In the genomic region with DNA sequence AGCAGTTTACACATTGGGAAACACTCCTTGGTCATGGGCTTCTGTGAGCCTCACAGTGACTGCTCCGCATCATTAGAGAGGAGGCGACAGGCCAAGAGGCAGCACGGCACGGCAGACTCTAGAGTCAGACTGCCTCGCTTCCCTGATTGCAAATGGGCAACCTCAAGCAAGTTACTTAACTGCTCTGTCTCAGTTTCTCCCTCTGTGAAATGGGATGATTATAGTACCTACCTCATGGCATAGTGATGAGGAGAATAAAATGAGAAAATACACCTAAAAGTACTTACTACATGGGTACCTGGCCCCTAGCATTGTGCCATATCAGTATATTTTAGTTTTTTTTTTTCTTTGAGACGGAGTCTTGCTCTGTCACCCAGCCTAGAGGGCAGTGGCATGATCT, we compare ENCODE assay signal across 9 cellular contexts.
"Had no signal": no experiment of that assay in that cellular context is flagged by ENCODE, and none has a peak within 500 bp of the region (broad histone marks: within the 10 kb centered on the region; RNA-seq: fewer than 3 reads in every experiment).

No MANE protein-coding gene starts in this region.

- FAIRE-seq: H1, H54 had no signal

- H3K4me3 ChIP-seq: GM23338 had no signal

- H3K27ac ChIP-seq: HL-60, KMS-11 had no signal

- DNase-seq: H9, HCEC 1CT, IMR-90, KBM-7 had no signal

- H3K4me2 ChIP-seq: GM23338, KMS-11 had no signal

- H2AFZ ChIP-seq: GM23338 had no signal

- ATAC-seq: GM23338 had no signal

- H3K9ac ChIP-seq: KMS-11 had no signal
